8 cellular contexts compared by ENCODE assay signal in genomic region chr10:12041766-12042408, GRCh38. TPM values are rescaled to one million over a fixed set of nuclear protein-coding genes. Genes with fewer than 3 reads are reported as not detected.
A peak's percentile ranks its signal among the peaks of the same experiment; 100 is the strongest.
DNase-seq lines count a peak whose midpoint lies in the region; ATAC-seq lines count a peak whose summit lies in the region.

No MANE protein-coding gene starts in this region.

- H3K9me3 Mint-ChIP-seq in activated T-helper 17 cell treated with anti-CD3 and anti-CD28 coated beads, Interleukin-2, amount 50 U/mL, for 72 hours: peaks cover 5% of the 10 kb centered on the region

- H3K4me3 Mint-ChIP-seq in activated T-helper 17 cell treated with anti-CD3 and anti-CD28 coated beads, Interleukin-2, amount 50 U/mL, for 72 hours: peak overlapping the region; percentile 96

- ATAC-seq in activated T-helper 17 cell treated with anti-CD3 and anti-CD28 coated beads, Interleukin-2, amount 50 U/mL, for 72 hours (replicated peaks): peak; percentile 50
- no peak for ATAC-seq in GM21526 (IDR thresholded peaks at IDR 0.05; ENCODE audit: low FRiP score, unreplicated experiment)

- DNase-seq in activated T-cell treated with anti-CD3 and anti-CD28 coated beads for 24 hours (ENCODE audit: low read depth) (peak; percentile 14), activated T-cell treated with anti-CD3 and anti-CD28 coated beads for 4 hours (no peak), M059J (ENCODE audit: low read depth) (peak; percentile 34), glomerular visceral epithelial cell (ENCODE audit: extremely low spot score) (peak; percentile 52), putamen (ENCODE audit: low spot score) (peak; percentile 3), midbrain (lab: John Stamatoyannopoulos, UW) (no peak)

- H3K27ac Mint-ChIP-seq in activated T-helper 17 cell treated with anti-CD3 and anti-CD28 coated beads, Interleukin-2, amount 50 U/mL, for 72 hours: peak overlapping the region; percentile 100

- peaks cover 47% of the 10 kb centered on the region for H3K36me3 Mint-ChIP-seq in activated T-helper 17 cell treated with anti-CD3 and anti-CD28 coated beads, Interleukin-2, amount 50 U/mL, for 72 hours (ENCODE audit: low read depth)

- peaks cover 17% of the 10 kb centered on the region for H3K4me1 Mint-ChIP-seq in activated T-helper 17 cell treated with anti-CD3 and anti-CD28 coated beads, Interleukin-2, amount 50 U/mL, for 72 hours

- no peaks in the 10 kb centered on the region for H3K27me3 Mint-ChIP-seq in activated T-helper 17 cell treated with anti-CD3 and anti-CD28 coated beads, Interleukin-2, amount 50 U/mL, for 72 hours

RNA-seq across cellular contexts. Expression of gene UPF2, which starts 0.7 kb away (rescaled TPM):
- total RNA-seq in M059J (2014; rRNA removed; shearing (Covaris generic)): 5.4 and 11.2 TPM in 2 replicates
- total RNA-seq in activated T-helper 17 cell treated with anti-CD3 and anti-CD28 coated beads, Interleukin-2, amount 50 U/mL, for 72 hours: 10 to 100 TPM; 41.5 to 52.4 TPM

RNA-seq across cellular contexts. Expression of gene DHTKD1, which starts 26.9 kb away (rescaled TPM):
- 9.2 and 20.2 TPM in 2 replicates for total RNA-seq in M059J (2014; rRNA removed; shearing (Covaris generic))
- total RNA-seq in activated T-helper 17 cell treated with anti-CD3 and anti-CD28 coated beads, Interleukin-2, amount 50 U/mL, for 72 hours: 10 to 100 TPM; 19.1 to 20.9 TPM

Comparison
In these comparisons a context has a peak if more than half of its experiments do, and no peak if none do; other contexts are left out.
1. DNase-seq: peak in activated T-cell treated with anti-CD3 and anti-CD28 coated beads for 24 hours (single experiment), M059J (single experiment), glomerular visceral epithelial cell (single experiment) and putamen (single experiment); none in activated T-cell treated with anti-CD3 and anti-CD28 coated beads for 4 hours (single experiment) and midbrain (single experiment).